In genomic region chr10:124647421-124648130, GRCh38 we compare ENCODE assay signal across 9 cellular contexts.
A peak's percentile ranks its signal among the peaks of the same experiment; 100 is the strongest.
DNase-seq lines count a peak whose midpoint lies in the region; ATAC-seq, FAIRE-seq and TF ChIP-seq lines count a peak whose summit lies in the region.
"Had no signal": no experiment of that assay in that cellular context is flagged by ENCODE, and none has a peak within 500 bp of the region (broad histone marks: within the 10 kb centered on the region; RNA-seq: fewer than 3 reads in every experiment).

No MANE protein-coding gene starts in this region.

- peaks cover 40% of the 10 kb centered on the region for H3K4me1 ChIP-seq in astrocyte (ENCODE audit: insufficient read depth, low read length)
- H3K4me1 ChIP-seq: Caco-2 had no signal

- H3K27me3 Mint-ChIP-seq in astrocyte (ENCODE audit: low read depth, unreplicated experiment), result peaks cover 3% of the 10 kb centered on the region

- H4K20me1 ChIP-seq in SU-DHL-6 (ENCODE audit: low read depth, low read length), result no peaks in the 10 kb centered on the region; the same call in 1 of the 2 replicates
- H4K20me1 ChIP-seq in astrocyte (ENCODE audit: insufficient read depth, low read length), result peaks cover 50% of the 10 kb centered on the region

- intact Hi-C loops in left colon (cut with DNase I, micrococcal nuclease), result no loop called here

- FAIRE-seq in astrocyte (lab: Jason Lieb, UNC), result no peak

- H2AFZ ChIP-seq in SU-DHL-6 (ENCODE audit: low read depth, low read length, severe bottlenecking) (no peak overlapping the region), astrocyte (ENCODE audit: low read depth, low read length) (no peak overlapping the region)

- H3K27me3 ChIP-seq in SU-DHL-6 (ENCODE audit: low read length) (no peaks in the 10 kb centered on the region), astrocyte (ENCODE audit: insufficient read depth, low read length) (no peaks in the 10 kb centered on the region)

- H3K27ac Mint-ChIP-seq in astrocyte (ENCODE audit: unreplicated experiment), result peak overlapping the region; percentile 12

- H3K36me3 ChIP-seq in SU-DHL-6 (ENCODE audit: low read length) (no peaks in the 10 kb centered on the region), astrocyte (ENCODE audit: insufficient read depth, low read length) (no peaks in the 10 kb centered on the region)

- H3K27ac ChIP-seq in SU-DHL-6 (ENCODE audit: low read depth, low read length), result peak overlapping the region; percentile 15
- H3K27ac ChIP-seq in astrocyte (ENCODE audit: low read depth, low read length), result no peak overlapping the region

- DNase-seq in NK-92 treated with Interleukin-12 subunit alpha and Interleukin-12 subunit beta, amount 100 ng/mL, for 24 hours (lab: John Stamatoyannopoulos, UW), result peak; percentile 46
- DNase-seq in NK-92 (lab: John Stamatoyannopoulos, UW; ENCODE audit: unreplicated experiment) (no peak), astrocyte (ENCODE audit: low read depth) (no peak), left colon (peak; percentile 78)
- DNase-seq in stimulated activated CD8-positive, alpha-beta memory T cell treated with anti-CD3 and anti-CD28 coated beads, Interleukin-12 subunit alpha, Interleukin-12 subunit beta, amount 100 ng/mL, for 1 hour (ENCODE audit: low read depth), result peak; percentile 57

- peaks cover 8% of the 10 kb centered on the region; the same call in 1 of the 2 replicates for H3F3A ChIP-seq in SU-DHL-6 (ENCODE audit: insufficient read depth)

- peaks cover 100% of the 10 kb centered on the region for H3K79me2 ChIP-seq in SU-DHL-6 (ENCODE audit: insufficient read depth, low read length)
- H3K79me2 ChIP-seq in astrocyte (ENCODE audit: insufficient read depth, low read length), result peaks cover 12% of the 10 kb centered on the region

- H3K4me3 Mint-ChIP-seq in astrocyte (ENCODE audit: unreplicated experiment), result no peak overlapping the region

- H3K4me2 ChIP-seq in SU-DHL-6 (ENCODE audit: low read depth, low read length, poor library complexity, severe bottlenecking) (no peak overlapping the region), astrocyte (ENCODE audit: low read length) (no peak overlapping the region)

- no peak overlapping the region for H3K4me3 ChIP-seq in SU-DHL-6 (ENCODE audit: insufficient read depth, low read length, poor library complexity, severe bottlenecking)
- no peak overlapping the region for H3K4me3 ChIP-seq in astrocyte (ENCODE audit: insufficient read depth, low read depth, low read length)

- TF ChIP-seq CTCF in SU-DHL-6 (IDR thresholded peaks at IDR 0.05; ENCODE audit: insufficient read depth, low read length, poor library complexity, severe bottlenecking) (no peak), astrocyte (IDR thresholded peaks at IDR 0.05; ENCODE audit: insufficient read depth, low read depth, low read length) (no peak)

- H3K4me1 Mint-ChIP-seq in astrocyte (ENCODE audit: low read depth, unreplicated experiment), result peaks cover 38% of the 10 kb centered on the region

- peaks cover 8% of the 10 kb centered on the region for H3K36me3 Mint-ChIP-seq in astrocyte (ENCODE audit: low read depth, unreplicated experiment)

- H3K9ac ChIP-seq in SU-DHL-6 (ENCODE audit: low read length), result no peak overlapping the region
- no peak overlapping the region for H3K9ac ChIP-seq in astrocyte (ENCODE audit: low read length)

- no peaks in the 10 kb centered on the region for H3K9me2 ChIP-seq in SU-DHL-6 (replicated peaks; ENCODE audit: insufficient read depth, low read length)

- ATAC-seq in HG03135 (IDR thresholded peaks at IDR 0.05; ENCODE audit: unreplicated experiment) (peak; percentile 47), left colon (peak; percentile 86), GM18873 (IDR thresholded peaks at IDR 0.05; ENCODE audit: low FRiP score, unreplicated experiment) (no peak)

- no peaks in the 10 kb centered on the region for H3K9me3 Mint-ChIP-seq in astrocyte (ENCODE audit: unreplicated experiment)

- H3K9me3 ChIP-seq in SU-DHL-6 (ENCODE audit: insufficient read depth, low read length) (no peaks in the 10 kb centered on the region), astrocyte (ENCODE audit: insufficient read depth, low read depth, low read length) (no peaks in the 10 kb centered on the region)
- H3K9me3 ChIP-seq: Caco-2 had no signal

Comparison
In these comparisons a context has a peak if more than half of its experiments do, and no peak if none do; other contexts are left out.
1. DNase-seq: peak in NK-92 treated with Interleukin-12 subunit alpha and Interleukin-12 subunit beta, amount 100 ng/mL, for 24 hours (single experiment), left colon (2 of 2) and stimulated activated CD8-positive, alpha-beta memory T cell treated with anti-CD3 and anti-CD28 coated beads, Interleukin-12 subunit alpha, Interleukin-12 subunit beta, amount 100 ng/mL, for 1 hour (single experiment); none in NK-92 (single experiment) and astrocyte (single experiment).